8 cellular contexts compared by ENCODE assay signal in the genomic region with DNA sequence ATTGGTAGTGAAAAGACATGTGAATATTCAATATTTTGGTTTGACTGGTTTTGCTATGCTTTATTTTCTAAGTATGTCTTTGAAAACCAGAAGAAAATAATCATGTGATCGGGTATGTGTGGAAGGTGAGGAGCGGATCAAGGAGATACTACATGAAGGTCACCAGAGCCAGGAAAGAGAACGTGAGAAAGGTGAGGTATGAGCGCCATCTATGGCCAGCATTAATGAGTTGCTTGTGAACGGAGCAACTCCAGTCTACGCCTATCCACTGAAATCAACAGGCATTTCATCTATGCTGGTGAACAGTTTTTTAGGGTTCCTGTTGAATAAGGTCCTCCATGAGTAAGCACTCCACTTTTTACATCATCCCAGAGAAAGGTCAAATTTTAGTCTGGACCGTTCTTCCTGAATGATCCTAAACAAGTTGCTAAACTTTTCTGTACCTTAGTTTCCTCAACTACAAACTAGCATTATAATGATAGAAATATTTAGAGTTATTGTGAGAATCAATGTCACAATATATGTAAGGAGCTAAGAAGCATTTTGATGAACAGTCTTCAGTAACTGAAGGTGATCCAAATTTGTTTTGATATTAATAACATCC.
DNase-seq lines count a peak whose midpoint lies in the region; ATAC-seq and TF ChIP-seq lines count a peak whose summit lies in the region.

No MANE protein-coding gene starts in this region.

- in situ Hi-C loops in GM23248 (cut with MboI) = no loop called here

- H3K4me1 ChIP-seq in GM23248 (ENCODE audit: insufficient read depth) (no peaks in the 10 kb centered on the region), fibroblast of lung (ENCODE audit: control insufficient read depth, extremely low read depth, insufficient read depth, low read length) (no peaks in the 10 kb centered on the region)

- ATAC-seq in activated CD8-positive, alpha-beta memory T cell treated with anti-CD3 and anti-CD28 coated beads, Interleukin-2, amount 10 ng/mL, durations not matched to agents 7 days and 5 days = no peak

- H3K36me3 ChIP-seq in GM23248 (ENCODE audit: low read depth) = no peaks in the 10 kb centered on the region
- H3K36me3 ChIP-seq in fibroblast of lung (ENCODE audit: control insufficient read depth, insufficient read depth, low read length) = no peaks in the 10 kb centered on the region

- H3K4me2 ChIP-seq in GM23248 (ENCODE audit: unreplicated experiment) (no peak overlapping the region), fibroblast of lung (ENCODE audit: extremely low read depth, insufficient read depth, low read length) (no peak overlapping the region)

- TF ChIP-seq CTCF in GM10266 (IDR thresholded peaks at IDR 0.05; ENCODE audit: control insufficient read depth, insufficient read depth, low read depth, missing control alignments) = peak; percentile 68
- TF ChIP-seq CTCF in LNCaP clone FGC (IDR thresholded peaks at IDR 0.05; ENCODE audit: control insufficient read depth, extremely low read depth, insufficient read depth) = peak; percentile 95
- TF ChIP-seq CTCF in fibroblast of lung (conservative IDR thresholded peaks at IDR 0.05 in 1 of 2, IDR thresholded peaks at IDR 0.05 in 1 of 2; ENCODE audit: low read depth in 1 of 2, low read length in 2 of 2) = peak in 1 of 2 donors; percentile 37

- no peaks in the 10 kb centered on the region for H3K27me3 Mint-ChIP-seq in activated CD8-positive, alpha-beta memory T cell treated with anti-CD3 and anti-CD28 coated beads, Interleukin-2, amount 10 ng/mL, durations not matched to agents 7 days and 5 days

- 26 to 34% methylated on average over 7 of the region's 7 CpGs for WGBS in GM23248 (ENCODE audit: low coverage in 1 of 2, low lambda C conversion rate in 2 of 2, missing lambda C conversion rate in 2 of 2), 2 experiments

- no peak overlapping the region for H3K4me3 Mint-ChIP-seq in activated CD8-positive, alpha-beta memory T cell treated with anti-CD3 and anti-CD28 coated beads, Interleukin-2, amount 10 ng/mL, durations not matched to agents 7 days and 5 days

- H4K20me1 ChIP-seq in GM23248 (ENCODE audit: insufficient read depth) = no peaks in the 10 kb centered on the region
- no peaks in the 10 kb centered on the region for H4K20me1 ChIP-seq in fibroblast of lung (ENCODE audit: control insufficient read depth, extremely low read depth, insufficient read depth, low read length)

- H3K27me3 ChIP-seq in GM23248 (replicated peaks; ENCODE audit: insufficient read depth) (no peaks in the 10 kb centered on the region), fibroblast of lung (ENCODE audit: control insufficient read depth, insufficient read depth, low read length) (no peaks in the 10 kb centered on the region)

- no peak overlapping the region for H3K4me3 ChIP-seq in GM23248
- H3K4me3 ChIP-seq in LNCaP clone FGC (ENCODE audit: low read depth, low read length) = no peak overlapping the region
- H3K4me3 ChIP-seq in fibroblast of lung (replicated peaks in 1 of 4; ENCODE audit: control extremely low read depth in 1 of 4, insufficient read depth in 1 of 4, low read depth in 3 of 4, low read length in 4 of 4) = no peak overlapping the region

- no peak overlapping the region for H3K27ac Mint-ChIP-seq in activated CD8-positive, alpha-beta memory T cell treated with anti-CD3 and anti-CD28 coated beads, Interleukin-2, amount 10 ng/mL, durations not matched to agents 7 days and 5 days

- H2AFZ ChIP-seq in GM23248 = no peak overlapping the region
- no peak overlapping the region for H2AFZ ChIP-seq in fibroblast of lung (ENCODE audit: low read length)

- no peaks in the 10 kb centered on the region for H3K9me2 ChIP-seq in GM23248 (ENCODE audit: insufficient read depth)

- DNase-seq in GM10266 (ENCODE audit: extremely low spot score) = peak; percentile 10
- peak; percentile 40 for DNase-seq in GM23248
- DNase-seq in LNCaP clone FGC (ENCODE audit: low read depth) = peak; percentile 63
- peak; percentile 64 for DNase-seq in RPMI8226
- DNase-seq in fibroblast of lung (ENCODE audit: low read depth in 2 of 2) = peak; percentile 46 to 57
- peak; percentile 61 for DNase-seq in pons (ENCODE audit: low spot score)
- no peak for DNase-seq in 8988T
- no peak for DNase-seq in activated CD8-positive, alpha-beta memory T cell treated with anti-CD3 and anti-CD28 coated beads, Interleukin-2, amount 10 ng/mL, durations not matched to agents 7 days and 5 days

- CTCF ChIA-PET in activated CD8-positive, alpha-beta memory T cell treated with anti-CD3 and anti-CD28 coated beads, Interleukin-2, amount 10 ng/mL, durations not matched to agents 7 days and 5 days (lab: Charles Lee) = no interaction called here

- no peaks in the 10 kb centered on the region for H3K4me1 Mint-ChIP-seq in activated CD8-positive, alpha-beta memory T cell treated with anti-CD3 and anti-CD28 coated beads, Interleukin-2, amount 10 ng/mL, durations not matched to agents 7 days and 5 days

- peaks cover 2% of the 10 kb centered on the region for H3K9me3 Mint-ChIP-seq in activated CD8-positive, alpha-beta memory T cell treated with anti-CD3 and anti-CD28 coated beads, Interleukin-2, amount 10 ng/mL, durations not matched to agents 7 days and 5 days (ENCODE audit: low read depth)

- H3K36me3 Mint-ChIP-seq in activated CD8-positive, alpha-beta memory T cell treated with anti-CD3 and anti-CD28 coated beads, Interleukin-2, amount 10 ng/mL, durations not matched to agents 7 days and 5 days = no peaks in the 10 kb centered on the region

- H3K79me2 ChIP-seq in GM23248 (ENCODE audit: insufficient read depth) (no peaks in the 10 kb centered on the region), fibroblast of lung (ENCODE audit: control insufficient read depth, insufficient read depth, low read length) (no peaks in the 10 kb centered on the region)

- H3K9me3 ChIP-seq in GM23248 (ENCODE audit: low read depth) (no peaks in the 10 kb centered on the region), fibroblast of lung (ENCODE audit: control insufficient read depth, insufficient read depth, low read depth, low read length) (no peaks in the 10 kb centered on the region)

- H3F3A ChIP-seq in GM23248 (ENCODE audit: insufficient read depth) = no peaks in the 10 kb centered on the region

- H3K9ac ChIP-seq in GM23248 (no peak overlapping the region), fibroblast of lung (ENCODE audit: insufficient read depth, low read length) (no peak overlapping the region)

- no peak overlapping the region for H3K27ac ChIP-seq in GM23248
- no peak overlapping the region for H3K27ac ChIP-seq in fibroblast of lung (ENCODE audit: insufficient read depth, low read length)

Comparison
In these comparisons a context has a peak if more than half of its experiments do, and no peak if none do; other contexts are left out.
1. DNase-seq: peak in GM10266 (single experiment), GM23248 (single experiment), LNCaP clone FGC (single experiment), RPMI8226 (single experiment), fibroblast of lung (2 of 2) and pons (single experiment); none in 8988T (single experiment) and activated CD8-positive, alpha-beta memory T cell treated with anti-CD3 and anti-CD28 coated beads, Interleukin-2, amount 10 ng/mL, durations not matched to agents 7 days and 5 days (single experiment).